ENCODE assay signal across 28 cellular contexts in genomic region chr16:47849736-47850135, GRCh38.
"Had no signal": no experiment of that assay in that cellular context is flagged by ENCODE, and none has a peak within 500 bp of the region (broad histone marks: within the 10 kb centered on the region; RNA-seq: fewer than 3 reads in every experiment).

No MANE protein-coding gene starts in this region.

- H3K4me3 ChIP-seq: gastroesophageal sphincter, heart left ventricle, hepatocyte, left lung, mucosa of descending colon, pancreas, smooth muscle cell, stomach, testis, tibial artery had no signal

- H3K36me3 ChIP-seq: gastroesophageal sphincter, heart left ventricle, left lung, pancreas, stomach, tibial artery had no signal

- H3K36me3 Mint-ChIP-seq: mesothelial cell of epicardium; natural killer cell treated with Interleukin-12 subunit alpha and Interleukin-12 subunit beta and Interleukin-15 and Interleukin-18, amount 100 ng/mL, for 72 hours; stimulated activated effector memory CD8-positive, alpha-beta T cell treated with anti-CD3 and anti-CD28 coated beads, Interleukin-12 subunit alpha, Interleukin-12 subunit beta, amount 100 ng/mL, for 72 hours; type B pancreatic cell had no signal

- ATAC-seq: esophagus mucosa; foreskin keratinocyte; gastroesophageal sphincter; heart left ventricle; left lung; mucosa of descending colon; natural killer cell treated with Interleukin-12 subunit alpha and Interleukin-12 subunit beta and Interleukin-15 and Interleukin-18, amount 100 ng/mL, for 72 hours; pancreas; sciatic nerve; stimulated activated effector memory CD8-positive, alpha-beta T cell treated with anti-CD3 and anti-CD28 coated beads, Interleukin-12 subunit alpha, Interleukin-12 subunit beta, amount 100 ng/mL, for 72 hours had no signal

- H3K27me3 ChIP-seq: foreskin keratinocyte, gastroesophageal sphincter, heart left ventricle, hepatocyte, left lung, pancreas, stomach, testis, tibial artery had no signal

- H3K27ac Mint-ChIP-seq: endodermal cell; mesothelial cell of epicardium; naive B cell; natural killer cell treated with Interleukin-12 subunit alpha and Interleukin-12 subunit beta and Interleukin-15 and Interleukin-18, amount 100 ng/mL, for 72 hours; stimulated activated effector memory CD8-positive, alpha-beta T cell treated with anti-CD3 and anti-CD28 coated beads, Interleukin-12 subunit alpha, Interleukin-12 subunit beta, amount 100 ng/mL, for 72 hours; type B pancreatic cell had no signal

- DNase-seq: effector CD8-positive, alpha-beta T cell; endodermal cell; heart left ventricle; kidney; left lung; mesenchymal stem cell; mucosa of descending colon; naive B cell; occipital lobe; pancreas; stimulated activated CD4-positive, alpha-beta T cell treated with anti-CD3 and anti-CD28 coated beads, Interleukin-12 subunit alpha, Interleukin-12 subunit beta, amount 100 ng/mL, for 4 hours; stimulated activated CD4-positive, alpha-beta T cell treated with anti-CD3 and anti-CD28 coated beads, Interleukin-2, amount 100 ng/mL, for 24 hours; stimulated activated CD4-positive, alpha-beta T cell treated with anti-CD3 and anti-CD28 coated beads, Interleukin-4, amount 100 ng/mL, for 24 hours; stimulated activated naive CD4-positive, alpha-beta T cell treated with Interleukin-2 at 50 U/mL for 16 hours; stomach; testis; tibial artery had no signal

- H3K9me3 ChIP-seq: gastroesophageal sphincter, heart left ventricle, left lung, mucosa of descending colon, pancreas, stomach, testis, tibial artery had no signal

- H3K4me1 ChIP-seq: gastroesophageal sphincter, heart left ventricle, left lung, pancreas, stomach, testis, tibial artery had no signal

- H3K9me3 Mint-ChIP-seq: endodermal cell, mesothelial cell of epicardium had no signal

- H3K27ac ChIP-seq: epithelial cell of prostate, foreskin keratinocyte, gastroesophageal sphincter, heart left ventricle, hepatocyte, left lung, pancreas, stomach, testis, tibial artery had no signal

- H3K4me3 Mint-ChIP-seq: endodermal cell; mesothelial cell of epicardium; naive B cell; natural killer cell treated with Interleukin-12 subunit alpha and Interleukin-12 subunit beta and Interleukin-15 and Interleukin-18, amount 100 ng/mL, for 72 hours; stimulated activated effector memory CD8-positive, alpha-beta T cell treated with anti-CD3 and anti-CD28 coated beads, Interleukin-12 subunit alpha, Interleukin-12 subunit beta, amount 100 ng/mL, for 72 hours; type B pancreatic cell had no signal

- H3K27me3 Mint-ChIP-seq: natural killer cell treated with Interleukin-12 subunit alpha and Interleukin-12 subunit beta and Interleukin-15 and Interleukin-18, amount 100 ng/mL, for 72 hours; type B pancreatic cell had no signal

- H3K4me1 Mint-ChIP-seq: mesothelial cell of epicardium, naive B cell had no signal
